ENCODE assay signal across 6 cellular contexts in genomic region chr11:101357771-101358170, GRCh38.
"Had no signal": no experiment of that assay in that cellular context is flagged by ENCODE, and none has a peak within 500 bp of the region (broad histone marks: within the 10 kb centered on the region; RNA-seq: fewer than 3 reads in every experiment).

No MANE protein-coding gene starts in this region.

- H3K4me1 Mint-ChIP-seq: IgD-negative memory B cell had no signal

- ATAC-seq: HepG2, K562 had no signal

- FAIRE-seq: HepG2, HTR-8/SVneo, K562 had no signal

- H3K27ac Mint-ChIP-seq: IgD-negative memory B cell had no signal

- H3K36me3 Mint-ChIP-seq: IgD-negative memory B cell had no signal

- H3K4me3 Mint-ChIP-seq: IgD-negative memory B cell had no signal

- DNase-seq: IMR-90, KBM-7 had no signal

- H3K27me3 Mint-ChIP-seq: IgD-negative memory B cell had no signal
